Comparison of ENCODE assay signal across 1 cellular context in genomic region chr18:42741805-42742347, GRCh38.
TF ChIP-seq lines count a peak whose summit lies in the region.

No MANE protein-coding gene starts in this region.

TF ChIP-seq in H1, 55 proteins besides CTCF, POLR2A, EP300 and RAD21:
- TF ChIP-seq TEAD4 (IDR thresholded peaks at IDR 0.05; ENCODE audit: low read depth, low read length): 0 out of 2 replicates have a peak, but pooled peaks have one; percentile 10
